Comparison of ENCODE assay signal across 22 cellular contexts in the genomic region with DNA sequence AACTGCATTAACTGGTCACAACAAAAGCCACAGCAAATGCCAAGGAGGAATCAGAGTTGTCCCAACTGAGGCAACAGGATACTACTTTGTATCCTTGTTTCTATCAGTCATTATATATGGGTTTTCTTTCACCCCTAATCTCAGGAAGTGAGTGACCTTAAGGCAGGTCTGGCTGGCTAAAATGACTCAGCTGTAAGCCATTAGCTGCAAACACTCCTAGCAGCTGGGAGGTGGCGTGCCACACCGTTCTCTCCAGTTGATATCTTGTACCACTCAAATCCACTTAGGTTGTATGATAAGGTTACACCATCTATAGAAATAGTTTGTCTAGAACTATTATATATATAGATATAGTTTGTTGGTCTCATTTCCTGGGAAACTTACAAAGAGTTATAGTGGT.
DNase-seq lines count a peak whose midpoint lies in the region; ATAC-seq, FAIRE-seq and TF ChIP-seq lines count a peak whose summit lies in the region.
"Had no signal": no experiment of that assay in that cellular context is flagged by ENCODE, and none has a peak within 500 bp of the region (broad histone marks: within the 10 kb centered on the region; RNA-seq: fewer than 3 reads in every experiment).

No MANE protein-coding gene starts in this region.

- no peaks in the 10 kb centered on the region for H3K9me3 ChIP-seq in endodermal cell (ENCODE audit: control insufficient read depth, low read length)

- 100% methylated on average over 1 of the region's 2 CpGs; no CpG with 5 or more reads in 1 of the 2 experiments for WGBS in endodermal cell (ENCODE audit: insufficient coverage in 1 of 2, insufficient read length in 1 of 2), 2 experiments

- H3K9me3 Mint-ChIP-seq in endodermal cell, result no peaks in the 10 kb centered on the region

- ATAC-seq in HG03432 (IDR thresholded peaks at IDR 0.05; ENCODE audit: unreplicated experiment), result peak; percentile 62

- peaks cover 3% of the 10 kb centered on the region for H3K4me1 Mint-ChIP-seq in endodermal cell
- H3K4me1 Mint-ChIP-seq: CD8-positive, alpha-beta memory T cell had no signal

- no peak for TF ChIP-seq CTCF in bronchial epithelial cell (IDR thresholded peaks at IDR 0.05; ENCODE audit: insufficient read depth, low read length, severe bottlenecking)
- TF ChIP-seq CTCF in endodermal cell (conservative IDR thresholded peaks at IDR 0.05), result no peak

- H3K36me3 ChIP-seq in bronchial epithelial cell (ENCODE audit: control insufficient read depth, insufficient read depth, low read length) (no peaks in the 10 kb centered on the region), endodermal cell (ENCODE audit: control insufficient read depth, insufficient read depth, low read length) (no peaks in the 10 kb centered on the region)

- H3K4me3 ChIP-seq in bronchial epithelial cell (ENCODE audit: low read depth, low read length) (no peak overlapping the region), endodermal cell (ENCODE audit: low read length) (no peak overlapping the region)

- no peak overlapping the region for H3K9ac ChIP-seq in endodermal cell (ENCODE audit: extremely low read depth, low read length, poor library complexity, severe bottlenecking)

- H3K4me3 Mint-ChIP-seq in endodermal cell, result no peak overlapping the region
- H3K4me3 Mint-ChIP-seq: CD8-positive, alpha-beta memory T cell had no signal

- DNase-seq in A172 (ENCODE audit: low spot score) (peak; percentile 5), RKO (ENCODE audit: low spot score) (peak; percentile 11), bronchial epithelial cell (ENCODE audit: low read depth) (peak; percentile 17), amniotic stem cell (lab: John Stamatoyannopoulos, UW) (no peak), retina (no peak), endodermal cell (no peak), MV-4-11 (lab: John Stamatoyannopoulos, UW) (no peak)
- DNase-seq: CD8-positive, alpha-beta memory T cell; DMS79; Karpas-422; NCI-H1694 treated with DMSO at 0.1 percent for 48 hours; NCI-H2081 treated with DMSO at 0.1 percent for 48 hours; NCI-H446 treated with DMSO at 0.1 percent for 48 hours; NCI-H748 treated with DMSO at 0.1 percent for 48 hours; NK-92 treated with Interleukin-12 subunit alpha and Interleukin-12 subunit beta, amount 100 ng/mL, for 24 hours; RPMI8226; SHP77 had no signal

- FAIRE-seq in bronchial epithelial cell (lab: Jason Lieb, UNC), result no peak
- FAIRE-seq: A204.1, GM12892, GM18507 had no signal

- no peak overlapping the region for H3K27ac ChIP-seq in endodermal cell (ENCODE audit: low read depth, low read length)
- H3K27ac ChIP-seq: C4-2B had no signal

- H3K27me3 ChIP-seq in bronchial epithelial cell (ENCODE audit: control insufficient read depth, insufficient read depth, low read length) (no peaks in the 10 kb centered on the region), endodermal cell (ENCODE audit: control insufficient read depth, insufficient read depth, low read length, poor library complexity, severe bottlenecking) (no peaks in the 10 kb centered on the region)

- no peaks in the 10 kb centered on the region for H3K27me3 Mint-ChIP-seq in endodermal cell (ENCODE audit: insufficient read depth)
- H3K27me3 Mint-ChIP-seq: CD8-positive, alpha-beta memory T cell had no signal

- H3K27ac Mint-ChIP-seq in endodermal cell, result no peak overlapping the region

- H3K4me1 ChIP-seq in endodermal cell (ENCODE audit: control insufficient read depth, insufficient read depth, low read length), result peaks cover 4% of the 10 kb centered on the region

- no peaks in the 10 kb centered on the region for H3K36me3 Mint-ChIP-seq in endodermal cell (ENCODE audit: low read depth)
- H3K36me3 Mint-ChIP-seq: CD8-positive, alpha-beta memory T cell had no signal

Comparison
In these comparisons a context has a peak if more than half of its experiments do, and no peak if none do; other contexts are left out.
1. DNase-seq: peak in A172 (single experiment), RKO (single experiment) and bronchial epithelial cell (single experiment); none in amniotic stem cell (single experiment), retina (single experiment), endodermal cell (single experiment) and MV-4-11 (single experiment).